Comparison of ENCODE assay signal across 12 cellular contexts in the genomic region with DNA sequence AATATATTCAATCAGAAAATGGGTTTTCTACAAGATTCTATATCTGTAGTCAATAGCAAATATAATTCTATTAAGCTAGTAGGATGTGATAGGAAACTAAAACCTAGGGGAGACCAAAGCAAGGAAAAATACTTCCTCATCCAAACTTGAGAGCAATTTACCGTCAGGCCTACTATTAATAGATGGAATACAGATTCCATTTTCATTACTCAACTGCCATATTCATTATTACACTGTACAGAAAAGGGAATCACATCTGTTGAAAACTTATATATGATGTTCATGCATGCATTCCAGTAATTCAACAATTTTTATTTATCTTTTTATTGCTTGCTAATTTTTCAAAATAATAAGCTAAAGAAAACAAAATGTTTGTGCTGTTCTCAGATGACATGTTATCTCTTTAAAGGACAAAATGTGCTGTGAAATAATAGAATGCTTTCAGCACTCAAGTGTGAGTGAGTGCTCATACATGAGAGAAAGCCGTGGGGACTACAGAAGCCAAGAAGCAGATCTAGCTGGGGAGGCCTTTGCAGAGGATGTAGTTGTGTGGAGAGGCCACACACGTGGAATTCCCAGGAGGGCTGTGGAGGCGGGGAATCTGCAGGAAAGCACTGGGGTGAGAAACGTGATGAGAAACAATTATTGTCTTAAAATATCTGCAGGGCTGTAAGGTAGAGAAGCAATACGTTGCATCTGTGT.
DNase-seq lines count a peak whose midpoint lies in the region; ATAC-seq and TF ChIP-seq lines count a peak whose summit lies in the region.
"Had no signal": no experiment of that assay in that cellular context is flagged by ENCODE, and none has a peak within 500 bp of the region (broad histone marks: within the 10 kb centered on the region; RNA-seq: fewer than 3 reads in every experiment).

No MANE protein-coding gene starts in this region.

- ATAC-seq in Right ventricle myocardium inferior (peak; percentile 68), GM18868 (IDR thresholded peaks at IDR 0.05; ENCODE audit: unreplicated experiment) (no peak), GM19328 (IDR thresholded peaks at IDR 0.05; ENCODE audit: unreplicated experiment) (no peak), HG02763 (IDR thresholded peaks at IDR 0.05; ENCODE audit: unreplicated experiment) (no peak)

- DNase-seq in Right ventricle myocardium inferior (ENCODE audit: missing footprints), result peak; percentile 82
- DNase-seq in cardiac septum (ENCODE audit: low spot score), result no peak
- peak; percentile 66 for DNase-seq in nephron progenitor cell
- no peak for DNase-seq in HPDE6-E6E7 (ENCODE audit: extremely low spot score)
- DNase-seq: activated naive CD4-positive, alpha-beta T cell; AML-193; NCI-H446 treated with DMSO at 0.1 percent for 48 hours had no signal

- H3K4me1 ChIP-seq in esophagus (ENCODE audit: control insufficient read depth in 2 of 2, insufficient read depth in 2 of 2, low read length in 1 of 2), result peaks cover 12 to 19% of the 10 kb centered on the region in 2 donors

- H3K9me3 ChIP-seq in esophagus (ENCODE audit: control insufficient read depth in 2 of 2, insufficient read depth in 1 of 2, low read depth in 1 of 2, low read length in 1 of 2), result no peaks in the 10 kb centered on the region

- no peaks in the 10 kb centered on the region for H3K9me3 Mint-ChIP-seq in nephron progenitor cell

- H3K4me1 Mint-ChIP-seq in nephron progenitor cell, result peaks cover 68% of the 10 kb centered on the region

- H3K27ac Mint-ChIP-seq in nephron progenitor cell, result peak overlapping the region; percentile 44

- no peaks in the 10 kb centered on the region for H3K36me3 Mint-ChIP-seq in nephron progenitor cell (ENCODE audit: low read depth)

- H3K27me3 ChIP-seq in esophagus (ENCODE audit: control insufficient read depth in 1 of 2, insufficient read depth in 2 of 2, low read length in 2 of 2), result no peaks in the 10 kb centered on the region

- no peak overlapping the region for H3K4me3 Mint-ChIP-seq in nephron progenitor cell

- intact Hi-C loops in Right ventricle myocardium inferior (cut with DNase I), result loop anchor here (2.0 kb wide), 1 partner anchor 64 kb away; no protein-coding TSS in a partner anchor
- intact Hi-C loops in cardiac septum (cut with DNase I), result loop anchor here (5.0 kb wide), 4 partner anchors 63 to 292 kb away; a partner anchor contains a TSS

- TF ChIP-seq CTCF in nephron progenitor cell (IDR thresholded peaks at IDR 0.05), result no peak

- peaks cover 10% of the 10 kb centered on the region for H3K27me3 Mint-ChIP-seq in nephron progenitor cell (ENCODE audit: low read depth, poor library complexity)

- peak overlapping the region; percentile 79 to 96 for H3K27ac ChIP-seq in esophagus (ENCODE audit: low read depth in 2 of 2, low read length in 1 of 2)
- H3K27ac ChIP-seq: HL-60 had no signal

- H3K4me3 ChIP-seq in esophagus (ENCODE audit: low read depth in 1 of 2, low read length in 2 of 2), result no peak overlapping the region

- WGBS in esophagus, 2 donors, result 25 to 45% methylated on average over 6 of the region's 6 CpGs

- peaks cover 0 to 2% of the 10 kb centered on the region in 2 donors for H3K36me3 ChIP-seq in esophagus (ENCODE audit: control insufficient read depth in 2 of 2, insufficient read depth in 2 of 2, low read length in 1 of 2)

Comparison
In these comparisons a context has a peak if more than half of its experiments do, and no peak if none do; other contexts are left out.
1. DNase-seq: peak in Right ventricle myocardium inferior (single experiment) and nephron progenitor cell (single experiment); none in cardiac septum (single experiment) and HPDE6-E6E7 (single experiment).